In the genomic region with DNA sequence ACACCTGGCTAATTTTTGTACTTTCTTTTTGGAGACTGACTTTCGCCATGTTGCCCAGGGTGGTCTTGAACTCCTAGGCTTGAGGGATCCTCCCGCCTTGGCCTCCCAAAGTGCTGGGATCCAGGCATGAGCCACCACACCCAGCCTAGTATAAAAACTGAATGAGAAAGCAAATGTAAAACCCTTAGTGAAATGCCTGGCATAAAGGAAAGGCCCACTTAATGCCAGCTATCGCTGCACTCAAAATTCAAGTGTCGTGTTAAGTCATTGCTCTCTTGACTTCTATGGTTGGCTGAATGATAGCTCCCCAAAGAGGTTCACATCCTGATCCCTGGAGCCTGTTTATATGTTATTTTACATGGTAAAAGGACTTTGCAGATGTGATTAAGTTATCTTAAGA, we compare ENCODE assay signal across 14 cellular contexts. TPM values are rescaled to one million over a fixed set of nuclear protein-coding genes. Genes with fewer than 3 reads are reported as not detected.
DNase-seq lines count a peak whose midpoint lies in the region; TF ChIP-seq lines count a peak whose summit lies in the region.
"Had no signal": no experiment of that assay in that cellular context is flagged by ENCODE, and none has a peak within 500 bp of the region (broad histone marks: within the 10 kb centered on the region; RNA-seq: fewer than 3 reads in every experiment).

No MANE protein-coding gene starts in this region.

- peak overlapping the region; percentile 23 for H3K27ac ChIP-seq in left ventricle myocardium inferior (replicated peaks)
- H3K27ac ChIP-seq in stomach: peak overlapping the region; percentile 21 to 74 (median 49)
- no peak overlapping the region for H3K27ac ChIP-seq in breast epithelium
- H3K27ac ChIP-seq: BLaER1, GM23248, HL-60 had no signal

- H3K4me1 ChIP-seq in left ventricle myocardium inferior: peaks cover 49% of the 10 kb centered on the region
- peaks cover 4 to 52% (median 24%) of the 10 kb centered on the region in 4 donors for H3K4me1 ChIP-seq in stomach
- peaks cover 0 to 6% of the 10 kb centered on the region in 2 donors for H3K4me1 ChIP-seq in breast epithelium
- H3K4me1 ChIP-seq: BLaER1 had no signal

- TF ChIP-seq POLR2A in stomach (IDR thresholded peaks at IDR 0.05): no peak
- no peak for TF ChIP-seq POLR2A in breast epithelium (IDR thresholded peaks at IDR 0.05)

- no peaks in the 10 kb centered on the region for H3K9me3 ChIP-seq in left ventricle myocardium inferior (replicated peaks)
- H3K9me3 ChIP-seq in stomach: no peaks in the 10 kb centered on the region
- H3K9me3 ChIP-seq in breast epithelium: no peaks in the 10 kb centered on the region
- H3K9me3 ChIP-seq: A549, BLaER1, Caco-2 had no signal

- H3K4me3 ChIP-seq in left ventricle myocardium inferior: no peak overlapping the region
- H3K4me3 ChIP-seq in stomach: no peak overlapping the region
- no peak overlapping the region for H3K4me3 ChIP-seq in breast epithelium
- H3K4me3 ChIP-seq: A549, BLaER1, GM23248 had no signal

- 87 to 92% (median 90%) methylated on average over 4 of the region's 4 CpGs for WGBS in stomach, 5 donors

- intact Hi-C loops in left ventricle myocardium inferior (cut with micrococcal nuclease): no loop called here
- intact Hi-C loops in stomach (cut with DNase I; ENCODE audit: low total_unique reads): no loop called here
- intact Hi-C loops in breast epithelium (cut with DNase I; ENCODE audit: low total_unique reads): no loop called here

- no peak for TF ChIP-seq EP300 in stomach (IDR thresholded peaks at IDR 0.05)

- no peaks in the 10 kb centered on the region for H3K27me3 ChIP-seq in left ventricle myocardium inferior (ENCODE audit: low read depth)
- no peaks in the 10 kb centered on the region for H3K27me3 ChIP-seq in stomach
- no peaks in the 10 kb centered on the region for H3K27me3 ChIP-seq in breast epithelium
- H3K27me3 ChIP-seq: BLaER1 had no signal

- H3K36me3 ChIP-seq in left ventricle myocardium inferior (no peaks in the 10 kb centered on the region), stomach (no peaks in the 10 kb centered on the region), breast epithelium (no peaks in the 10 kb centered on the region)
- H3K36me3 ChIP-seq: BLaER1 had no signal

- TF ChIP-seq CTCF in left ventricle myocardium inferior (IDR thresholded peaks at IDR 0.05; ENCODE audit: borderline replicate concordance) (no peak), stomach (IDR thresholded peaks at IDR 0.05) (no peak), breast epithelium (IDR thresholded peaks at IDR 0.05) (no peak)

- peak; percentile 67 for DNase-seq in DMS79 (lab: John Stamatoyannopoulos, UW)
- DNase-seq in DMS79 treated with DMSO at 0.1 percent for 48 hours (lab: John Stamatoyannopoulos, UW): peak; percentile 73
- DNase-seq in left ventricle myocardium inferior: no peak
- DNase-seq in stomach: no peak
- DNase-seq in T1000 (lab: John Stamatoyannopoulos, UW): no peak
- no peak for DNase-seq in breast epithelium (ENCODE audit: low spot score in 2 of 2)
- DNase-seq: AML-193; Caco-2; CD8-positive, alpha-beta memory T cell; GM23248; H7 had no signal

RNA-seq across cellular contexts. Expression of gene PNRC1, which starts 54.4 kb away (rescaled TPM):
- total RNA-seq in left ventricle myocardium inferior: 180 TPM
- 100 to 1,000 TPM; 125 to 265 (median 158) TPM for total RNA-seq in stomach
- 10 to 100 TPM; 38.5 to 76.7 (median 49.2) TPM for polyA plus RNA-seq in stomach
- total RNA-seq in breast epithelium: 100 to 1,000 TPM; 221 to 290 (median 230) TPM

Comparison
In these comparisons a context has a peak if more than half of its experiments do, and no peak if none do; other contexts are left out.
1. DNase-seq: peak in DMS79 (single experiment) and DMS79 treated with DMSO at 0.1 percent for 48 hours (single experiment); none in left ventricle myocardium inferior (single experiment), stomach (single experiment), T1000 (single experiment) and breast epithelium (0 of 2).
2. H3K27ac ChIP-seq: peak in left ventricle myocardium inferior (single experiment) and stomach (5 of 5); none in breast epithelium (0 of 2).